5 cellular contexts compared by ENCODE assay signal in genomic region chr19:56207581-56207980, GRCh38. TPM values are rescaled to one million over a fixed set of nuclear protein-coding genes. Genes with fewer than 3 reads are reported as not detected.
"Had no signal": no experiment of that assay in that cellular context is flagged by ENCODE, and none has a peak within 500 bp of the region (broad histone marks: within the 10 kb centered on the region; RNA-seq: fewer than 3 reads in every experiment).

No MANE protein-coding gene starts in this region.

RNA-seq across cellular contexts. Expression of gene ZSCAN5C, which starts 5.5 kb away (rescaled TPM):
- total RNA-seq: GM23248, H4, H7, HT-29, IMR-90 had no signal
- polyA plus RNA-seq: GM23248, IMR-90 had no signal

RNA-seq across cellular contexts. Expression of gene ZSCAN5B, which starts 10.0 kb away (rescaled TPM):
- total RNA-seq: GM23248, H7, HT-29, IMR-90 had no signal
- polyA plus RNA-seq: GM23248, IMR-90 had no signal

RNA-seq across cellular contexts. Expression of gene GALP, which starts 31.8 kb away (rescaled TPM):
- total RNA-seq: GM23248, H7, HT-29, IMR-90 had no signal
- polyA plus RNA-seq: GM23248, IMR-90 had no signal
